ENCODE assay signal across 1 cellular context in genomic region chr1:166838766-166839599, GRCh38.
TF ChIP-seq lines count a peak whose summit lies in the region.

TSS of gene POGK (plus strand) at chr1:166839475. CDS start at chr1:166840957, 1,482 bp downstream.

TF ChIP-seq in HepG2, 621 proteins besides CTCF, POLR2A, EP300 and RAD21 (continued from another document and continues in another):
- TF ChIP-seq SCMH1 (CRISPR knock-in tag; IDR thresholded peaks at IDR 0.05; ENCODE audit: borderline replicate concordance) (no peak), MLLT10 (CRISPR knock-in tag; IDR thresholded peaks at IDR 0.05) (no peak), SMARCC2 (IDR thresholded peaks at IDR 0.05) (no peak), FOSL1 (CRISPR knock-in tag; IDR thresholded peaks at IDR 0.05; ENCODE audit: borderline replicate concordance) (no peak), ZNF383 (CRISPR knock-in tag; IDR thresholded peaks at IDR 0.05; ENCODE audit: borderline replicate concordance) (no peak), TBX2 (CRISPR knock-in tag; IDR thresholded peaks at IDR 0.05; ENCODE audit: borderline replicate concordance) (peak; percentile 73), POGK (CRISPR knock-in tag; conservative IDR thresholded peaks at IDR 0.05) (peak; percentile 78; the same call in 1 of the 2 replicates), ZNF275 (CRISPR knock-in tag; IDR thresholded peaks at IDR 0.05; ENCODE audit: borderline replicate concordance) (peak; percentile 58; the same call in 1 of the 2 replicates), ZFP36L2 (CRISPR knock-in tag; IDR thresholded peaks at IDR 0.05) (no peak), MIER2 (CRISPR knock-in tag; IDR thresholded peaks at IDR 0.05) (no peak), ZNF180 (CRISPR knock-in tag; IDR thresholded peaks at IDR 0.05; ENCODE audit: borderline replicate concordance, low read depth) (no peak), ZMYM4 (CRISPR knock-in tag; IDR thresholded peaks at IDR 0.05) (peak; percentile 86), ZNF335 (CRISPR knock-in tag; IDR thresholded peaks at IDR 0.05) (peak; percentile 88), ZFY (CRISPR knock-in tag; IDR thresholded peaks at IDR 0.05) (peak; percentile 97), TAF1 (CRISPR knock-in tag; IDR thresholded peaks at IDR 0.05) (peak; percentile 84), BCLAF1 (IDR thresholded peaks at IDR 0.05) (no peak), TRAFD1 (CRISPR knock-in tag; IDR thresholded peaks at IDR 0.05; ENCODE audit: borderline replicate concordance) (no peak), ZNF235 (CRISPR knock-in tag; IDR thresholded peaks at IDR 0.05; ENCODE audit: borderline replicate concordance) (no peak), ZNF691 (CRISPR knock-in tag; IDR thresholded peaks at IDR 0.05; ENCODE audit: borderline replicate concordance, low read depth) (peak; percentile 66; the same call in 1 of the 2 replicates), IKZF4 (CRISPR knock-in tag; IDR thresholded peaks at IDR 0.05; ENCODE audit: borderline replicate concordance, low read depth, not compliant biosample characterization) (peak; percentile 87), SNAI1 (CRISPR knock-in tag; IDR thresholded peaks at IDR 0.05; ENCODE audit: borderline replicate concordance) (no peak), CEBPB (IDR thresholded peaks at IDR 0.05; ENCODE audit: borderline replicate concordance, low read depth, low read length) (no peak), ZNF891 (CRISPR knock-in tag; IDR thresholded peaks at IDR 0.05) (peak; percentile 87), SRSF9 (IDR thresholded peaks at IDR 0.05; ENCODE audit: borderline replicate concordance, insufficient read depth, low read depth, low read length, poor library complexity, severe bottlenecking) (no peak), ZBED4 (CRISPR knock-in tag; IDR thresholded peaks at IDR 0.05; ENCODE audit: borderline replicate concordance) (peak; percentile 85), NR3C1 (CRISPR knock-in tag; IDR thresholded peaks at IDR 0.05) (no peak), NFIB (CRISPR knock-in tag; IDR thresholded peaks at IDR 0.05; ENCODE audit: borderline replicate concordance) (no peak), DMAP1 (CRISPR knock-in tag; IDR thresholded peaks at IDR 0.05) (peak; percentile 86), ADNP (CRISPR knock-in tag; IDR thresholded peaks at IDR 0.05) (no peak), HNF1A (IDR thresholded peaks at IDR 0.05; ENCODE audit: low read depth) (no peak), HNF1A (CRISPR knock-in tag; IDR thresholded peaks at IDR 0.05; ENCODE audit: borderline replicate concordance) (peak; percentile 24; the same call in 1 of the 2 replicates), SALL2 (CRISPR knock-in tag; IDR thresholded peaks at IDR 0.05) (0 out of 2 replicates have a peak, but pooled peaks have one; percentile 90), KMT2A (CRISPR knock-in tag; IDR thresholded peaks at IDR 0.05) (no peak; the same call in 1 of the 2 replicates), TCF7L2 (IDR thresholded peaks at IDR 0.05; ENCODE audit: low read depth, low read length) (no peak), KDM4B (CRISPR knock-in tag; IDR thresholded peaks at IDR 0.05) (0 out of 2 replicates have a peak, but pooled peaks have one; percentile 20), AHDC1 (CRISPR knock-in tag; IDR thresholded peaks at IDR 0.05; ENCODE audit: borderline replicate concordance) (peak; percentile 37; the same call in 1 of the 2 replicates)
